ENCODE assay signal across 36 cellular contexts in genomic region chr14:29740491-29740890, GRCh38.
"Had no signal": no experiment of that assay in that cellular context is flagged by ENCODE, and none has a peak within 500 bp of the region (broad histone marks: within the 10 kb centered on the region; RNA-seq: fewer than 3 reads in every experiment).

No MANE protein-coding gene starts in this region.

- H3K4me3 ChIP-seq: cardiac muscle cell, MG63 had no signal

- H3K9me3 ChIP-seq: MG63 had no signal

- ATAC-seq: activated naive CD8-positive, alpha-beta T cell treated with anti-CD3 and anti-CD28 coated beads, Interleukin-2, amount 50 U/mL, for 24 hours; PC-3; Right ventricle myocardium inferior had no signal

- H3K36me3 ChIP-seq: cardiac muscle cell, MG63 had no signal

- H3K27me3 ChIP-seq: cardiac muscle cell, MG63 had no signal

- H3K27ac ChIP-seq: cardiac muscle cell, RWPE1, VCaP had no signal

- DNase-seq: activated B cell treated with CpG ODN at 0.5 μM for 24 hours; activated CD4-positive, alpha-beta memory T cell treated with anti-CD3 and anti-CD28 coated beads for 36 hours; activated CD4-positive, alpha-beta T cell treated with anti-CD3 and anti-CD28 coated beads for 4 hours; activated CD4-positive, alpha-beta T cell treated with anti-CD3 and anti-CD28 coated beads, Interleukin-2, amount 50 U/mL, for 1 hour; activated CD4-positive, CD25-positive, alpha-beta regulatory T cell treated with anti-CD3 and anti-CD28 coated beads, Interleukin-2, amount 50 U/mL, for 72 hours; activated CD8-positive, alpha-beta memory T cell treated with anti-CD3 and anti-CD28 coated beads, Interleukin-2, amount 50 U/mL, for 4 hours; activated effector memory CD4-positive, alpha-beta T cell treated with Interleukin-2 at 50 U/mL for 16 hours; activated naive CD4-positive, alpha-beta T cell treated with anti-CD3 and anti-CD28 coated beads, Interleukin-2, amount 10 ng/mL, durations not matched to agents 7 days and 5 days; activated naive CD8-positive, alpha-beta T cell treated with anti-CD3 and anti-CD28 coated beads, Interleukin-2, amount 50 U/mL, for 24 hours; activated T-cell treated with anti-CD3 and anti-CD28 coated beads for 4 hours; activated T-cell treated with anti-CD3 and anti-CD28 coated beads, Interleukin-2, amount 50 U/mL, for 48 hours; amniotic stem cell; aorta; Karpas-422; KBM-7; MG63; NCI-H1048; NCI-H1105 treated with DMSO at 0.1 percent for 48 hours; NCI-H1436; NCI-H1694; NCI-H1930; NCI-H2081 treated with DMSO at 0.1 percent for 48 hours; NCI-H345; NCI-H524 treated with DMSO at 0.1 percent for 48 hours; NCI-H748 treated with DMSO at 0.1 percent for 48 hours; NK-92 treated with Interleukin-12 subunit alpha and Interleukin-12 subunit beta, amount 100 ng/mL, for 24 hours; PC-3; SIG-M5; SW 1271; T-helper 1 cell; T-helper 2 cell; T-helper 9 cell had no signal
